Comparison of ENCODE assay signal across 8 cellular contexts in genomic region chr15:52183562-52184173, GRCh38. TPM values are rescaled to one million over a fixed set of nuclear protein-coding genes. Genes with fewer than 3 reads are reported as not detected.
DNase-seq lines count a peak whose midpoint lies in the region; ATAC-seq and TF ChIP-seq lines count a peak whose summit lies in the region.

No MANE protein-coding gene starts in this region.

- H3K4me1 Mint-ChIP-seq in WTC11, result peaks cover 14% of the 10 kb centered on the region

- H3K27me3 Mint-ChIP-seq in WTC11 (ENCODE audit: low read depth), result peaks cover 20% of the 10 kb centered on the region

- no peak overlapping the region for H3K4me3 ChIP-seq in BJ (ENCODE audit: low read depth, low read length)

- CTCF ChIA-PET in BJ (lab: Yijun Ruan, JAX), result interaction anchor here (0.7 to 3.7 kb wide), 14 partner anchors 9 to 104 kb away, joined by 3 to 29 read pairs (median 4); no protein-coding TSS in a partner anchor
- CTCF ChIA-PET in WTC11 (lab: Charles Lee), result interaction anchor here (0.7 to 7.5 kb wide), 20 partner anchors 9 to 552 kb away, joined by 3 to 80 read pairs (median 5); partner anchors contain the start of gene LEO1
- CTCF ChIA-PET in HEK293T (lab: Yijun Ruan, JAX), result interaction anchor here (0.7 to 2.1 kb wide), 5 partner anchors 10 to 44 kb away, joined by 4 to 10 read pairs (median 5); no protein-coding TSS in a partner anchor

- H3K36me3 ChIP-seq in BJ (ENCODE audit: control insufficient read depth, insufficient read depth, low read length), result no peaks in the 10 kb centered on the region

- H3K9me3 Mint-ChIP-seq in WTC11, result no peaks in the 10 kb centered on the region

- no peak for DNase-seq in BJ (ENCODE audit: low read depth)
- peak; percentile 36 for DNase-seq in GM20000 (ENCODE audit: low spot score)
- DNase-seq in WTC11 (ENCODE audit: low spot score), result peak; percentile 57
- peak; percentile 67 for DNase-seq in islet precursor cell
- no peak for DNase-seq in HEK293T (ENCODE audit: extremely low spot score)
- no peak for DNase-seq in ACHN

- H3K4me3 Mint-ChIP-seq in WTC11, result no peak overlapping the region

- POLR2A ChIA-PET in BJ (lab: Charles Lee) (no interaction called here), WTC11 (lab: Charles Lee) (no interaction called here), HEK293T (lab: Yijun Ruan, JAX) (interaction anchor here (0.6 kb wide), 1 partner anchor 9 kb away, joined by 3 read pairs; no protein-coding TSS in a partner anchor)

- in situ Hi-C loops in ACHN (cut with HindIII; ENCODE audit: low pct_ligation_motif_present, low pct_unique_long_range_greater_than_20kb, low sequenced_read_pairs), result no loop called here

- H3K27ac Mint-ChIP-seq in WTC11, result no peak overlapping the region

- peak; percentile 80 for TF ChIP-seq CTCF in BJ (IDR thresholded peaks at IDR 0.05; ENCODE audit: insufficient read depth, low read depth, low read length)
- TF ChIP-seq CTCF in GM20000 (IDR thresholded peaks at IDR 0.05; ENCODE audit: extremely low read depth, missing control alignments), result peak; percentile 30
- peak; percentile 64; the same call in 1 of the 2 replicates for TF ChIP-seq CTCF in WTC11 (IDR thresholded peaks at IDR 0.05)

- ATAC-seq in WTC11, result no peak
- ATAC-seq in HG03108 (IDR thresholded peaks at IDR 0.05; ENCODE audit: unreplicated experiment), result no peak
- ATAC-seq in GM21381 (IDR thresholded peaks at IDR 0.05; ENCODE audit: unreplicated experiment), result no peak

- no peaks in the 10 kb centered on the region for H3K27me3 ChIP-seq in BJ (ENCODE audit: control insufficient read depth, insufficient read depth, low read length)

- H3K36me3 Mint-ChIP-seq in WTC11, result no peaks in the 10 kb centered on the region

TF ChIP-seq in WTC11, 78 proteins besides CTCF, POLR2A, EP300 and RAD21 (continues in another document):
- TF ChIP-seq CREM (CRISPR knock-in tag; IDR thresholded peaks at IDR 0.05) (no peak), NFYB (CRISPR knock-in tag; conservative IDR thresholded peaks at IDR 0.05; ENCODE audit: low read depth) (no peak), SP1 (CRISPR knock-in tag; conservative IDR thresholded peaks at IDR 0.05) (no peak), GABPB1 (CRISPR knock-in tag; IDR thresholded peaks at IDR 0.05) (no peak), SMAD4 (CRISPR knock-in tag; IDR thresholded peaks at IDR 0.05) (no peak), FOXJ3 (CRISPR knock-in tag; IDR thresholded peaks at IDR 0.05; ENCODE audit: borderline replicate concordance) (no peak), AR (CRISPR knock-in tag; IDR thresholded peaks at IDR 0.05) (no peak), MXD4 (CRISPR knock-in tag; IDR thresholded peaks at IDR 0.05; ENCODE audit: borderline replicate concordance) (no peak)
- TF ChIP-seq, protein P1, sequence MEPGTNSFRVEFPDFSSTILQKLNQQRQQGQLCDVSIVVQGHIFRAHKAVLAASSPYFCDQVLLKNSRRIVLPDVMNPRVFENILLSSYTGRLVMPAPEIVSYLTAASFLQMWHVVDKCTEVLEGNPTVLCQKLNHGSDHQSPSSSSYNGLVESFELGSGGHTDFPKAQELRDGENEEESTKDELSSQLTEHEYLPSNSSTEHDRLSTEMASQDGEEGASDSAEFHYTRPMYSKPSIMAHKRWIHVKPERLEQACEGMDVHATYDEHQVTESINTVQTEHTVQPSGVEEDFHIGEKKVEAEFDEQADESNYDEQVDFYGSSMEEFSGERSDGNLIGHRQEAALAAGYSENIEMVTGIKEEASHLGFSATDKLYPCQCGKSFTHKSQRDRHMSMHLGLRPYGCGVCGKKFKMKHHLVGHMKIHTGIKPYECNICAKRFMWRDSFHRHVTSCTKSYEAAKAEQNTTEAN (CRISPR knock-in tag; IDR thresholded peaks at IDR 0.05), result no peak

TF ChIP-seq in HEK293T, 16 proteins besides CTCF, POLR2A, EP300 and RAD21:
- no peak for TF ChIP-seq FOXA1 (IDR thresholded peaks at IDR 0.05)
- no peak for TF ChIP-seq L3MBTL2 (conservative IDR thresholded peaks at IDR 0.05)
- TF ChIP-seq, protein P2, sequence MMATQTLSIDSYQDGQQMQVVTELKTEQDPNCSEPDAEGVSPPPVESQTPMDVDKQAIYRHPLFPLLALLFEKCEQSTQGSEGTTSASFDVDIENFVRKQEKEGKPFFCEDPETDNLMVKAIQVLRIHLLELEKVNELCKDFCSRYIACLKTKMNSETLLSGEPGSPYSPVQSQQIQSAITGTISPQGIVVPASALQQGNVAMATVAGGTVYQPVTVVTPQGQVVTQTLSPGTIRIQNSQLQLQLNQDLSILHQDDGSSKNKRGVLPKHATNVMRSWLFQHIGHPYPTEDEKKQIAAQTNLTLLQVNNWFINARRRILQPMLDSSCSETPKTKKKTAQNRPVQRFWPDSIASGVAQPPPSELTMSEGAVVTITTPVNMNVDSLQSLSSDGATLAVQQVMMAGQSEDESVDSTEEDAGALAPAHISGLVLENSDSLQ (IDR thresholded peaks at IDR 0.05), result no peak
- TF ChIP-seq FOXM1 (IDR thresholded peaks at IDR 0.05; ENCODE audit: borderline replicate concordance), result no peak
- no peak for TF ChIP-seq ELF4 (IDR thresholded peaks at IDR 0.05)
- TF ChIP-seq TARDBP (IDR thresholded peaks at IDR 0.05), result no peak
- TF ChIP-seq NFRKB (IDR thresholded peaks at IDR 0.05), result no peak
- no peak for TF ChIP-seq FOXK2 (IDR thresholded peaks at IDR 0.05)
- TF ChIP-seq SP1 (IDR thresholded peaks at IDR 0.05), result no peak
- no peak for TF ChIP-seq ARNT (IDR thresholded peaks at IDR 0.05)
- TF ChIP-seq CTBP1 (IDR thresholded peaks at IDR 0.05; ENCODE audit: borderline replicate concordance), result no peak
TF ChIP-seq in HEK293T: peak in this region for 0.

RNA-seq across cellular contexts. Expression of gene GNB5, which starts 7.5 kb away (rescaled TPM):
- polyA plus RNA-seq in BJ (2011; rRNA removed), result 57.7 and 63.0 TPM in 2 replicates
- polyA minus RNA-seq in BJ (2011; rRNA and poly(A)+ RNA removed), result 25.0 and 31.4 TPM in 2 replicates
- 37.0 to 48.2 TPM (median 41.4 TPM) in 3 replicates for total RNA-seq in WTC11 (2021)

Comparison
In these comparisons a context has a peak if more than half of its experiments do, and no peak if none do; other contexts are left out.
1. DNase-seq: peak in GM20000 (single experiment), WTC11 (single experiment) and islet precursor cell (single experiment); none in BJ (single experiment), HEK293T (single experiment) and ACHN (single experiment).
2. CTCF ChIP-seq: peak in every context shown above with its lines; median percentile 80 in BJ; 64 in WTC11; 30 in GM20000.